8 cellular contexts compared by ENCODE assay signal in the genomic region with DNA sequence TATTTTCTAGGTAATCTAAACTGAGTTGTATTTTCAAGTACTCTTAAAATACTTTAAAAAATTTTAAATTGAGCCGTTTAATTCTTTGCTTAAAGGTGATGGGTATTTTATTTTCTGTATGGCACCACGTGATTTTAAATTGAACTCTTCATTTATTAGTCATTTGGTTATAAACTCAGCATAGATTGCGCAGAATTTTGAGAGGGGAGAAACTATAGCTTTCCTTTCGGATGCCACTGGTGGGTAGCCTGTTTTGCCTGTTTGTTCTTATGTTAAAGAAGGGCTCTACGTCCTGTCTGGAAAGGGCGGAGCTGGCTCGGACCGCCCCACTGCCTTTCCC. TPM values are rescaled to one million over a fixed set of nuclear protein-coding genes. Genes with fewer than 3 reads are reported as not detected.
DNase-seq lines count a peak whose midpoint lies in the region; ATAC-seq, FAIRE-seq and TF ChIP-seq lines count a peak whose summit lies in the region.

No MANE protein-coding gene starts in this region.

- H3K36me3 ChIP-seq in ascending aorta (peaks cover 0 to 25% of the 10 kb centered on the region in 2 donors), HepG2 (replicated peaks in 1 of 2; ENCODE audit: control insufficient read depth in 1 of 2, insufficient read depth in 2 of 2, low read length in 2 of 2) (peaks cover 2 to 22% of the 10 kb centered on the region in 2 experiments; a peak in 4 of 5 replicates), tibial artery (peaks cover 17 to 53% (median 24%) of the 10 kb centered on the region in 3 donors)

- H3K9ac ChIP-seq in HepG2 (ENCODE audit: insufficient read depth, low read depth, low read length): no peak overlapping the region

- TF ChIP-seq EP300 in HepG2 (IDR thresholded peaks at IDR 0.05; ENCODE audit: low read depth in 2 of 2, low read length in 2 of 2) (no peak), HepG2 (CRISPR knock-in tag; IDR thresholded peaks at IDR 0.05; ENCODE audit: borderline replicate concordance) (no peak)

- H4K20me1 ChIP-seq in HepG2 (ENCODE audit: insufficient read depth, low read length): no peaks in the 10 kb centered on the region

- TF ChIP-seq POLR2A in HepG2 (IDR thresholded peaks at IDR 0.05; ENCODE audit: insufficient read depth in 1 of 2, low read depth in 2 of 2, low read length in 2 of 2): no peak

- H3K27me3 Mint-ChIP-seq in activated T-cell treated with anti-CD3 and anti-CD28 coated beads, Interleukin-2, amount 50 U/mL, for 24 hours: no peaks in the 10 kb centered on the region

- H3K4me3 Mint-ChIP-seq in activated T-cell treated with anti-CD3 and anti-CD28 coated beads, Interleukin-2, amount 50 U/mL, for 24 hours: peak overlapping the region; percentile 96

- in situ Hi-C loops in HepG2 (cut with HindIII; ENCODE audit: extremely low pct_ligation_motif_present, low pct_unique_long_range_greater_than_20kb): no loop called here

- H3K79me2 ChIP-seq in HepG2 (ENCODE audit: insufficient read depth, low read length): peaks cover 39% of the 10 kb centered on the region

- peaks cover 0 to 4% of the 10 kb centered on the region in 2 donors for H3K4me1 ChIP-seq in ascending aorta
- H3K4me1 ChIP-seq in HepG2 (ENCODE audit: insufficient read depth, low read length): peaks cover 27% of the 10 kb centered on the region
- H3K4me1 ChIP-seq in tibial artery: peaks cover 0 to 10% (median 4%) of the 10 kb centered on the region in 4 donors

- peak overlapping the region; percentile 96 for H3K27ac Mint-ChIP-seq in activated T-cell treated with anti-CD3 and anti-CD28 coated beads, Interleukin-2, amount 50 U/mL, for 24 hours

- WGBS in HepG2 (ENCODE audit: low lambda C conversion rate): 10% methylated on average over 7 of the region's 8 CpGs

- no peaks in the 10 kb centered on the region for H3K9me3 Mint-ChIP-seq in activated T-cell treated with anti-CD3 and anti-CD28 coated beads, Interleukin-2, amount 50 U/mL, for 24 hours

- CTCF ChIA-PET in HepG2 (lab: Yijun Ruan, JAX; ENCODE audit: low intra/inter-chr PET ratio, low total read pairs): no interaction called here

- intact Hi-C loops in ascending aorta (cut with DNase I): no loop called here
- intact Hi-C loops in HepG2 (cut with micrococcal nuclease; ENCODE audit: unreplicated experiment): loop anchor here (10.0 kb wide), 1 partner anchor 45 kb away; no protein-coding TSS in a partner anchor
- intact Hi-C loops in tibial artery (cut with DNase I; ENCODE audit: low total_unique reads): no loop called here

- H3K27ac ChIP-seq in ascending aorta (peak overlapping the region; percentile 85 to 93), HepG2 (ENCODE audit: extremely low read length, insufficient read depth, low read length) (peak overlapping the region; percentile 23), tibial artery (peak overlapping the region; percentile 89 to 91)

- H3K4me1 Mint-ChIP-seq in activated T-cell treated with anti-CD3 and anti-CD28 coated beads, Interleukin-2, amount 50 U/mL, for 24 hours (ENCODE audit: low read depth): peaks cover 33% of the 10 kb centered on the region

- POLR2A ChIA-PET in HepG2 (lab: Yijun Ruan, JAX): interaction anchor here (0.7 to 2.3 kb wide), 13 partner anchors 9 to 177 kb away, joined by 3 to 19 read pairs (median 4); a partner anchor contains a TSS

- TF ChIP-seq RAD21 in HepG2 (CRISPR knock-in tag; IDR thresholded peaks at IDR 0.05): no peak

- no TSS peak for BruUV-seq in HepG2 (replicated peaks; lab: Mats Ljungman, UMichigan)

- no peak for DNase-seq in activated T-cell treated with anti-CD3 and anti-CD28 coated beads, Interleukin-2, amount 50 U/mL, for 24 hours
- no peak for DNase-seq in activated T-cell treated with anti-CD3 and anti-CD28 coated beads for 4 hours
- DNase-seq in ascending aorta (ENCODE audit: low spot score in 2 of 2): no peak
- DNase-seq in HepG2 (ENCODE audit: low spot score): no peak
- no peak for DNase-seq in tibial artery
- DNase-seq in glomerular visceral epithelial cell (ENCODE audit: extremely low spot score): no peak
- no peak for DNase-seq in occipital lobe (lab: John Stamatoyannopoulos, UW)

- peak; percentile 84 for FAIRE-seq in HepG2 (lab: Jason Lieb, UNC)

- peak overlapping the region; percentile 64 for H3K4me2 ChIP-seq in HepG2 (ENCODE audit: low read depth, low read length)

- H2AFZ ChIP-seq in HepG2 (ENCODE audit: low read length): no peak overlapping the region

- ATAC-seq in HepG2: no peak
- no peak for ATAC-seq in HG02870 (IDR thresholded peaks at IDR 0.05; ENCODE audit: unreplicated experiment)

- TF ChIP-seq CTCF in ascending aorta (IDR thresholded peaks at IDR 0.05): no peak
- TF ChIP-seq CTCF in HepG2 (CRISPR knock-in tag; IDR thresholded peaks at IDR 0.05): no peak
- TF ChIP-seq CTCF in tibial artery (IDR thresholded peaks at IDR 0.05): no peak

- H3K27me3 ChIP-seq in ascending aorta (no peaks in the 10 kb centered on the region), HepG2 (ENCODE audit: control insufficient read depth in 1 of 2, insufficient read depth in 2 of 2, low read length in 2 of 2) (no peaks in the 10 kb centered on the region; a peak in 1 of 5 replicates), tibial artery (no peaks in the 10 kb centered on the region)

- H3K4me3 ChIP-seq in ascending aorta (peak overlapping the region; percentile 88 to 99), HepG2 (replicated peaks in 1 of 3; ENCODE audit: insufficient read depth in 1 of 3, low read depth in 2 of 3, low read length in 3 of 3) (peak overlapping the region; percentile 40 to 90 (median 51); a peak in 5 of 6 replicates), tibial artery (peak overlapping the region; percentile 89 to 98)

- H3K36me3 Mint-ChIP-seq in activated T-cell treated with anti-CD3 and anti-CD28 coated beads, Interleukin-2, amount 50 U/mL, for 24 hours (ENCODE audit: low read depth): peaks cover 85% of the 10 kb centered on the region

- H3K9me3 ChIP-seq in ascending aorta (no peaks in the 10 kb centered on the region), HepG2 (ENCODE audit: low read length) (no peaks in the 10 kb centered on the region), tibial artery (no peaks in the 10 kb centered on the region)

RNA-seq across cellular contexts. Expression of a gene that starts 0.4 kb away (rescaled TPM):
- total RNA-seq in ascending aorta (5.2 TPM), HepG2 (2016; rRNA removed; fragmentation: Illumina TruSeq; extraction: Trizol) (10.9 and 15.6 TPM in 2 replicates), occipital lobe (29.8 TPM)
- 4.5 and 5.0 TPM in 2 replicates for total RNA-seq in HepG2 (2016; cell fraction: cytosol; rRNA removed; fragmentation: Illumina TruSeq; extraction: Trizol; ENCODE audit: low read depth)
- 11.0 and 15.6 TPM in 2 replicates for total RNA-seq in HepG2 (2016; cell fraction: insoluble cytoplasmic fraction; rRNA removed; fragmentation: Illumina TruSeq; extraction: Trizol)
- total RNA-seq in HepG2 (2016; cell fraction: membrane; rRNA removed; fragmentation: Illumina TruSeq; extraction: Trizol): 14.1 and 14.7 TPM in 2 replicates
- total RNA-seq in HepG2 (2016; cell fraction: nucleus; rRNA removed; fragmentation: Illumina TruSeq; extraction: Trizol): 10.3 and 11.2 TPM in 2 replicates
- 5.7 and 6.6 TPM in 2 replicates for polyA plus RNA-seq in HepG2 (2011; rRNA removed)
- 2.7 and 3.9 TPM in 2 replicates for polyA plus RNA-seq in HepG2 (2011; cell fraction: cytosol; rRNA removed)
- polyA plus RNA-seq in HepG2 (2011; cell fraction: nucleus; rRNA removed): 2.7 and 3.5 TPM in 2 replicates
- polyA plus RNA-seq in HepG2 (2012): 4.4 and 8.3 TPM in 2 replicates
- 5.1 and 6.7 TPM in 2 replicates for polyA plus RNA-seq in HepG2 (2016; cell fraction: cytosol; fragmentation: Illumina TruSeq; extraction: Trizol; ENCODE audit: low read depth)
- polyA plus RNA-seq in HepG2 (2016; cell fraction: insoluble cytoplasmic fraction; fragmentation: Illumina TruSeq; extraction: Trizol; ENCODE audit: low read depth): 20.7 and 22.1 TPM in 2 replicates
- polyA plus RNA-seq in HepG2 (2016; cell fraction: membrane; fragmentation: Illumina TruSeq; extraction: Trizol; ENCODE audit: low read depth): 11.1 and 11.8 TPM in 2 replicates
- 17.8 and 19.4 TPM in 2 replicates for polyA plus RNA-seq in HepG2 (2016; cell fraction: nucleus; fragmentation: Illumina TruSeq; extraction: Trizol; ENCODE audit: insufficient read depth, low read depth)
- polyA minus RNA-seq in HepG2 (2011; rRNA and poly(A)+ RNA removed; ENCODE audit: low replicate concordance): 4.5 and 4.8 TPM in 2 replicates
- polyA minus RNA-seq in HepG2 (2011; cell fraction: cytosol; rRNA and poly(A)+ RNA removed): 5.7 and 5.8 TPM in 2 replicates
- 8.9 and 11.7 TPM in 2 replicates for polyA minus RNA-seq in HepG2 (2011; cell fraction: nucleus; rRNA and poly(A)+ RNA removed)

RNA-seq across cellular contexts. Expression of a gene that starts 22.6 kb away (rescaled TPM):
- total RNA-seq in ascending aorta (19.3 TPM), HepG2 (2016; rRNA removed; fragmentation: Illumina TruSeq; extraction: Trizol) (210 and 318 TPM in 2 replicates), occipital lobe (131 TPM)
- 30.8 and 32.7 TPM in 2 replicates for total RNA-seq in HepG2 (2016; cell fraction: cytosol; rRNA removed; fragmentation: Illumina TruSeq; extraction: Trizol; ENCODE audit: low read depth)
- total RNA-seq in HepG2 (2016; cell fraction: insoluble cytoplasmic fraction; rRNA removed; fragmentation: Illumina TruSeq; extraction: Trizol): 209 and 319 TPM in 2 replicates
- total RNA-seq in HepG2 (2016; cell fraction: membrane; rRNA removed; fragmentation: Illumina TruSeq; extraction: Trizol): 43.6 and 56.6 TPM in 2 replicates
- 147 and 149 TPM in 2 replicates for total RNA-seq in HepG2 (2016; cell fraction: nucleus; rRNA removed; fragmentation: Illumina TruSeq; extraction: Trizol)
- 67.6 and 90.0 TPM in 2 replicates for polyA plus RNA-seq in HepG2 (2011; rRNA removed)
- 24.7 and 40.4 TPM in 2 replicates for polyA plus RNA-seq in HepG2 (2011; cell fraction: cytosol; rRNA removed)
- 53.1 and 74.3 TPM in 2 replicates for polyA plus RNA-seq in HepG2 (2011; cell fraction: nucleus; rRNA removed)
- 74.5 and 94.0 TPM in 2 replicates for polyA plus RNA-seq in HepG2 (2012)
- 13.4 and 15.5 TPM in 2 replicates for polyA plus RNA-seq in HepG2 (2016; cell fraction: cytosol; fragmentation: Illumina TruSeq; extraction: Trizol; ENCODE audit: low read depth)
- polyA plus RNA-seq in HepG2 (2016; cell fraction: insoluble cytoplasmic fraction; fragmentation: Illumina TruSeq; extraction: Trizol; ENCODE audit: low read depth): 268 and 281 TPM in 2 replicates
- 23.4 and 27.8 TPM in 2 replicates for polyA plus RNA-seq in HepG2 (2016; cell fraction: membrane; fragmentation: Illumina TruSeq; extraction: Trizol; ENCODE audit: low read depth)
- polyA plus RNA-seq in HepG2 (2016; cell fraction: nucleus; fragmentation: Illumina TruSeq; extraction: Trizol; ENCODE audit: insufficient read depth, low read depth): 186 and 191 TPM in 2 replicates
- polyA minus RNA-seq in HepG2 (2011; rRNA and poly(A)+ RNA removed; ENCODE audit: low replicate concordance): 23.9 and 42.3 TPM in 2 replicates
- polyA minus RNA-seq in HepG2 (2011; cell fraction: cytosol; rRNA and poly(A)+ RNA removed): 40.4 and 47.9 TPM in 2 replicates
- 156 and 191 TPM in 2 replicates for polyA minus RNA-seq in HepG2 (2011; cell fraction: nucleus; rRNA and poly(A)+ RNA removed)

RNA-seq across cellular contexts. Expression of a gene that starts 34.2 kb away (rescaled TPM):
- total RNA-seq in ascending aorta (25.9 TPM), HepG2 (2016; rRNA removed; fragmentation: Illumina TruSeq; extraction: Trizol) (39.5 and 60.3 TPM in 2 replicates), occipital lobe (42.7 TPM)
- total RNA-seq in HepG2 (2016; cell fraction: cytosol; rRNA removed; fragmentation: Illumina TruSeq; extraction: Trizol; ENCODE audit: low read depth): 11.0 and 16.4 TPM in 2 replicates
- 39.4 and 62.3 TPM in 2 replicates for total RNA-seq in HepG2 (2016; cell fraction: insoluble cytoplasmic fraction; rRNA removed; fragmentation: Illumina TruSeq; extraction: Trizol)
- 36.2 and 41.2 TPM in 2 replicates for total RNA-seq in HepG2 (2016; cell fraction: membrane; rRNA removed; fragmentation: Illumina TruSeq; extraction: Trizol)
- 68.5 and 75.0 TPM in 2 replicates for total RNA-seq in HepG2 (2016; cell fraction: nucleus; rRNA removed; fragmentation: Illumina TruSeq; extraction: Trizol)
- polyA plus RNA-seq in HepG2 (2011; rRNA removed): 110 and 137 TPM in 2 replicates
- polyA plus RNA-seq in HepG2 (2011; cell fraction: cytosol; rRNA removed): 61.7 and 85.2 TPM in 2 replicates
- 36.3 and 40.5 TPM in 2 replicates for polyA plus RNA-seq in HepG2 (2011; cell fraction: nucleus; rRNA removed)
- polyA plus RNA-seq in HepG2 (2012): 77.7 and 120 TPM in 2 replicates
- 10.9 and 16.5 TPM in 2 replicates for polyA plus RNA-seq in HepG2 (2016; cell fraction: cytosol; fragmentation: Illumina TruSeq; extraction: Trizol; ENCODE audit: low read depth)
- 34.8 and 35.0 TPM in 2 replicates for polyA plus RNA-seq in HepG2 (2016; cell fraction: insoluble cytoplasmic fraction; fragmentation: Illumina TruSeq; extraction: Trizol; ENCODE audit: low read depth)
- polyA plus RNA-seq in HepG2 (2016; cell fraction: membrane; fragmentation: Illumina TruSeq; extraction: Trizol; ENCODE audit: low read depth): 19.1 and 21.8 TPM in 2 replicates
- 70.3 and 77.8 TPM in 2 replicates for polyA plus RNA-seq in HepG2 (2016; cell fraction: nucleus; fragmentation: Illumina TruSeq; extraction: Trizol; ENCODE audit: insufficient read depth, low read depth)
- 16.0 and 42.3 TPM in 2 replicates for polyA minus RNA-seq in HepG2 (2011; rRNA and poly(A)+ RNA removed; ENCODE audit: low replicate concordance)
- polyA minus RNA-seq in HepG2 (2011; cell fraction: cytosol; rRNA and poly(A)+ RNA removed): 97.0 and 156 TPM in 2 replicates
- polyA minus RNA-seq in HepG2 (2011; cell fraction: nucleus; rRNA and poly(A)+ RNA removed): 90.4 and 99.5 TPM in 2 replicates

Comparison
In these comparisons a context has a peak if more than half of its experiments do, and no peak if none do; other contexts are left out.
1. H3K27ac ChIP-seq: peak in every context shown above with its lines; median percentile 90 in tibial artery; 89 in ascending aorta; 23 in HepG2.